ENCODE assay signal across 8 cellular contexts in the genomic region with DNA sequence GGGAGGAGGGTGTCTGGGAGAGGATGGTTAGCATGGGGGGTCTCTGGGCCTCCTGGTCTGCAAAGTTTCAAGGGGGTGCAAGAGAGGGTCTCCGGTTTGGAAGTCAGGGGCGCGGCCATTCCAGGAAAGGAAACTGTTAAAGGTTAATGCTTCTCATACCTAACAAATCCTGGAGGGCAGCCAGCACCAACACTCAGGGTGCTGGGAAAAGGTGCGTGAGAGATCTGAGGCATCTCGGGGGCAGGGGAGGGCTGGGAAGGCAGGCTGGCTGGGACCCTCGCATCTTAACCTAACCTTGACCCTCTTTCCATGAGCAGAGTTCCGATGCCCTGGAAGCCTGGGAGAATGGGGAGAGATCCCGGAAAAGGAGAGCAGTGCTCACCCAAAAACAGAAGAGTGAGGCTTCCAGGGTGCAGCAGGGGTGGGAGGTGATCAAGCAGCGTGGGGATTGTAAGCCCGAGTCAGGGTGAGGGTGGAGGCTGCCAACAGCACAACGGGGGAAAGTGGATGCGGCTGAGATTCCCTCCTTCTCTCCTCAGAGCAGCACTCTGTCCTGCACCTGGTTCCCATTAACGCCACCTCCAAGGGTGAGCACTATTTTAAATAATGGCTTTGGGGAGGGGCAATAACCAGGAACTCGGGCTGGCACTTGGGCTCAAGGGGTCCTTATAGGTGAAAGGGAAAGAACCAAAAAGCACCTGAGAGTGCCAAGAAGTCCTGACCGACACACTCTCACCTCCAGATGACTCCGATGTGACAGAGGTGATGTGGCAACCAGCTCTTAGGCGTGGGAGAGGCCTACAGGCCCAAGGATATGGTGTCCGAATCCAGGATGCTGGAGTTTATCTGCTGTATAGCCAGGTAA. TPM values are rescaled to one million over a fixed set of nuclear protein-coding genes. Genes with fewer than 3 reads are reported as not detected.
DNase-seq lines count a peak whose midpoint lies in the region; ATAC-seq and TF ChIP-seq lines count a peak whose summit lies in the region.

No MANE protein-coding gene starts in this region.

- H4K20me1 ChIP-seq in PC-3 (ENCODE audit: low read length) = no peaks in the 10 kb centered on the region

- no peak overlapping the region for H3K9ac ChIP-seq in PC-3 (ENCODE audit: low read length)

- H3K9me2 ChIP-seq in PC-3 (replicated peaks; ENCODE audit: low read length) = no peaks in the 10 kb centered on the region

- intact Hi-C loops in PC-3 (cut with micrococcal nuclease) = no loop called here
- intact Hi-C loops in esophagus muscularis mucosa (cut with DNase I) = loop anchor here (2.0 to 10.0 kb wide), 5 partner anchors 45 to 305 kb away; a partner anchor contains a TSS
- intact Hi-C loops in psoas muscle (cut with DNase I) = loop anchor here (2.0 to 10.0 kb wide), 7 partner anchors 45 to 315 kb away; a partner anchor contains a TSS

- WGBS in esophagus muscularis mucosa = 58% methylated on average over 18 of the region's 18 CpGs
- 82 to 85% (median 82%) methylated on average over 18 of the region's 18 CpGs for WGBS in psoas muscle, 3 donors

- TF ChIP-seq CTCF in PC-3 (conservative IDR thresholded peaks at IDR 0.05; ENCODE audit: low read depth, low read length) (no peak), esophagus muscularis mucosa (IDR thresholded peaks at IDR 0.05) (no peak), psoas muscle (IDR thresholded peaks at IDR 0.05) (no peak)

- no peak overlapping the region; the same call in 1 of the 2 replicates for H2AFZ ChIP-seq in PC-3 (ENCODE audit: low read length)

- no peak for TF ChIP-seq POLR2A in esophagus muscularis mucosa (IDR thresholded peaks at IDR 0.05; ENCODE audit: low read depth)

- peaks cover 27% of the 10 kb centered on the region for H3K79me2 ChIP-seq in PC-3 (ENCODE audit: low read length)

- no peaks in the 10 kb centered on the region for H3K9me3 ChIP-seq in PC-3 (ENCODE audit: low read length)
- no peaks in the 10 kb centered on the region for H3K9me3 ChIP-seq in esophagus muscularis mucosa
- no peaks in the 10 kb centered on the region for H3K9me3 ChIP-seq in psoas muscle

- H3K27me3 ChIP-seq in PC-3 (ENCODE audit: low read length) (no peaks in the 10 kb centered on the region), esophagus muscularis mucosa (no peaks in the 10 kb centered on the region), psoas muscle (ENCODE audit: insufficient read depth in 3 of 3, low read length in 2 of 3) (no peaks in the 10 kb centered on the region)

- CTCF ChIA-PET in PC-3 (lab: Charles Lee) = interaction anchor here (0.7 to 1.6 kb wide), 9 partner anchors 24 to 177 kb away, joined by 3 to 8 read pairs (median 4); a partner anchor contains a TSS

- ATAC-seq in PC-3 = no peak
- ATAC-seq in psoas muscle = no peak
- no peak for ATAC-seq in HG03280 (IDR thresholded peaks at IDR 0.05; ENCODE audit: unreplicated experiment)
- no peak for ATAC-seq in GM21717 (IDR thresholded peaks at IDR 0.05; ENCODE audit: unreplicated experiment)

- no peaks in the 10 kb centered on the region for H3F3A ChIP-seq in PC-3 (ENCODE audit: low read length, unreplicated experiment)

- POLR2A ChIA-PET in PC-3 (lab: Charles Lee; ENCODE audit: unreplicated experiment) = no interaction called here

- peak; percentile 68 for DNase-seq in DMS79 treated with DMSO at 0.1 percent for 48 hours (lab: John Stamatoyannopoulos, UW)
- DNase-seq in PC-3 = no peak
- no peak for DNase-seq in esophagus muscularis mucosa (ENCODE audit: extremely low spot score)
- no peak for DNase-seq in psoas muscle
- no peak for DNase-seq in AG20443 (ENCODE audit: low spot score)
- DNase-seq in stimulated activated CD4-positive, alpha-beta T cell treated with anti-CD3 and anti-CD28 coated beads, Interleukin-4, amount 100 ng/mL, for 1 hour = no peak

- H3K4me3 ChIP-seq in PC-3 (ENCODE audit: low read length) (no peak overlapping the region), esophagus muscularis mucosa (peak overlapping the region; percentile 74 to 96 (median 88)), psoas muscle (peak overlapping the region; percentile 96)

- no peak for TF ChIP-seq EP300 in esophagus muscularis mucosa (IDR thresholded peaks at IDR 0.05)

- peak overlapping the region; percentile 100; the same call in 1 of the 2 replicates for H3K4me2 ChIP-seq in PC-3 (ENCODE audit: low read length)

- BruUV-seq in PC-3 (replicated peaks; lab: Mats Ljungman, UMichigan) = no TSS peak

- peaks cover 3% of the 10 kb centered on the region; the same call in 1 of the 2 replicates for H3K36me3 ChIP-seq in PC-3 (ENCODE audit: low read depth, low read length)
- peaks cover 6 to 19% (median 16%) of the 10 kb centered on the region in 4 donors for H3K36me3 ChIP-seq in esophagus muscularis mucosa
- H3K36me3 ChIP-seq in psoas muscle (ENCODE audit: insufficient read depth in 1 of 2, low read depth in 1 of 2) = peaks cover 0 to 16% of the 10 kb centered on the region in 2 donors

- no peak overlapping the region for H3K27ac ChIP-seq in PC-3 (ENCODE audit: low read length)
- peak overlapping the region; percentile 89 to 99 (median 93) for H3K27ac ChIP-seq in esophagus muscularis mucosa (replicated peaks in 1 of 4)
- peak overlapping the region; percentile 94 for H3K27ac ChIP-seq in psoas muscle

- H3K4me1 ChIP-seq in PC-3 (ENCODE audit: insufficient read depth, low read length) (peaks cover 37% of the 10 kb centered on the region), esophagus muscularis mucosa (peaks cover 60 to 73% (median 67%) of the 10 kb centered on the region in 4 donors), psoas muscle (peaks cover 45% of the 10 kb centered on the region)

RNA-seq across cellular contexts. Expression of a gene that starts 1.0 kb away (rescaled TPM):
- total RNA-seq in PC-3 (2014; rRNA removed) (3.6 and 5.2 TPM in 2 replicates), esophagus muscularis mucosa (10 to 100 TPM; 13.4 to 25.8 (median 22.4) TPM), psoas muscle (1 to 10 TPM; 4.0 to 5.4 (median 4.5) TPM)
- polyA plus RNA-seq in psoas muscle = 1 to 10 TPM; 2.8 to 4.3 (median 3.1) TPM

RNA-seq across cellular contexts. Expression of a gene that starts 2.2 kb away (rescaled TPM):
- total RNA-seq in PC-3 (2014; rRNA removed) = 82.8 and 88.7 TPM in 2 replicates
- total RNA-seq in esophagus muscularis mucosa = 10 to 100 TPM; 54.0 to 79.1 (median 72.4) TPM
- 10 to 100 TPM; 24.0 to 40.7 (median 38.3) TPM for total RNA-seq in psoas muscle
- polyA plus RNA-seq in psoas muscle = 10 to 100 TPM; 44.1 to 90.5 (median 76.1) TPM

RNA-seq across cellular contexts. Expression of a gene that starts 10.7 kb away (rescaled TPM):
- total RNA-seq in PC-3 (2014; rRNA removed) (15.2 and 24.2 TPM in 2 replicates), esophagus muscularis mucosa (100 to 1,000 TPM; 102 to 136 (median 122) TPM), psoas muscle (10 to 100 TPM; 14.3 to 23.4 (median 15.6) TPM)
- polyA plus RNA-seq in psoas muscle = 10 to 100 TPM; 10.2 to 18.9 (median 13.8) TPM

RNA-seq across cellular contexts. Expression of a gene that starts 19.9 kb away (rescaled TPM):
- 30.2 and 32.4 TPM in 2 replicates for total RNA-seq in PC-3 (2014; rRNA removed)
- total RNA-seq in esophagus muscularis mucosa = 10 to 100 TPM; 34.5 to 70.7 (median 44.7) TPM
- total RNA-seq in psoas muscle = 10 to 100 TPM; 15.8 to 38.4 (median 26.4) TPM
- 100 to 1,000 TPM in 1 of 3 donors, 10 to 100 TPM in 2; 16.5 to 298 (median 21.8) TPM for polyA plus RNA-seq in psoas muscle

RNA-seq across cellular contexts. Expression of a gene that starts 24.1 kb away (rescaled TPM):
- total RNA-seq in PC-3 (2014; rRNA removed) (71.0 and 94.1 TPM in 2 replicates), esophagus muscularis mucosa (10 to 100 TPM; 26.0 to 50.4 (median 31.5) TPM), psoas muscle (10 to 100 TPM; 19.3 to 40.6 (median 34.1) TPM)
- polyA plus RNA-seq in psoas muscle = 100 to 1,000 TPM in 1 of 3 donors, 10 to 100 TPM in 2; 53.6 to 147 (median 77.8) TPM
